Comparison of ENCODE assay signal across 28 cellular contexts in genomic region chr5:161804263-161804662, GRCh38. TPM values are rescaled to one million over a fixed set of nuclear protein-coding genes. Genes with fewer than 3 reads are reported as not detected.
"Had no signal": no experiment of that assay in that cellular context is flagged by ENCODE, and none has a peak within 500 bp of the region (broad histone marks: within the 10 kb centered on the region; RNA-seq: fewer than 3 reads in every experiment).

No MANE protein-coding gene starts in this region.

- ATAC-seq: activated naive CD4-positive, alpha-beta T cell treated with anti-CD3 and anti-CD28 coated beads, Interleukin-2, amount 50 U/mL, for 72 hours; activated T-cell treated with anti-CD3 and anti-CD28 coated beads, Interleukin-2, amount 50 U/mL, for 72 hours; esophagus mucosa had no signal

- H3K9me3 ChIP-seq: ascending aorta, breast epithelium, colonic mucosa had no signal

- H3K27ac ChIP-seq: ascending aorta, breast epithelium, cardiac muscle cell, colonic mucosa had no signal

- H3K27me3 ChIP-seq: ascending aorta, breast epithelium, cardiac muscle cell, colonic mucosa had no signal

- H3K4me1 ChIP-seq: ascending aorta, breast epithelium, colonic mucosa had no signal

- FAIRE-seq: frontal cortex had no signal

- DNase-seq: activated CD4-positive, alpha-beta memory T cell treated with anti-CD3 and anti-CD28 coated beads, Interleukin-2, amount 10 ng/mL, durations not matched to agents 7 days and 5 days; activated CD4-positive, alpha-beta T cell treated with anti-CD3 and anti-CD28 coated beads for 1 hour; activated CD4-positive, alpha-beta T cell treated with anti-CD3 and anti-CD28 coated beads for 4 hours; activated CD4-positive, alpha-beta T cell treated with anti-CD3 and anti-CD28 coated beads, Interleukin-2, amount 10 ng/mL, durations not matched to agents 7 days and 5 days; activated CD4-positive, alpha-beta T cell treated with anti-CD3 and anti-CD28 coated beads, Interleukin-2, amount 50 U/mL, for 4 hours; activated CD8-positive, alpha-beta memory T cell treated with anti-CD3 and anti-CD28 coated beads, Interleukin-2, amount 50 U/mL, for 48 hours; activated gamma-delta T cell; activated naive CD4-positive, alpha-beta T cell; activated naive CD4-positive, alpha-beta T cell treated with anti-CD3 and anti-CD28 coated beads, Interleukin-2, amount 10 ng/mL, durations not matched to agents 7 days and 5 days; activated naive CD8-positive, alpha-beta T cell treated with anti-CD3 and anti-CD28 coated beads, Interleukin-2, amount 10 ng/mL, durations not matched to agents 7 days and 5 days; activated T-cell treated with anti-CD3 and anti-CD28 coated beads for 4 hours; activated T-cell treated with anti-CD3 and anti-CD28 coated beads, Interleukin-2, amount 50 U/mL, for 24 hours; activated T-cell treated with anti-CD3 and anti-CD28 coated beads, Interleukin-2, amount 50 U/mL, for 72 hours; central memory CD4-positive, alpha-beta T cell; cerebellar nuclear complex; colonic mucosa; effector CD8-positive, alpha-beta T cell; foreskin fibroblast; T-helper 2 cell had no signal

- H3K36me3 ChIP-seq: ascending aorta, breast epithelium, cardiac muscle cell, colonic mucosa had no signal

- H3K4me3 ChIP-seq: ascending aorta, breast epithelium, cardiac muscle cell, colonic mucosa had no signal

RNA-seq across cellular contexts. Expression of gene GABRA1, which starts 43.7 kb away (rescaled TPM):
- total RNA-seq: activated CD4-positive, alpha-beta memory T cell treated with anti-CD3 and anti-CD28 coated beads, Interleukin-2, amount 10 ng/mL, durations not matched to agents 7 days and 5 days; activated CD4-positive, alpha-beta T cell treated with anti-CD3 and anti-CD28 coated beads, Interleukin-2, amount 10 ng/mL, durations not matched to agents 7 days and 5 days; activated naive CD4-positive, alpha-beta T cell treated with anti-CD3 and anti-CD28 coated beads, Interleukin-2, amount 50 U/mL, for 72 hours; activated naive CD8-positive, alpha-beta T cell treated with anti-CD3 and anti-CD28 coated beads, Interleukin-2, amount 10 ng/mL, durations not matched to agents 7 days and 5 days; activated T-cell treated with anti-CD3 and anti-CD28 coated beads, Interleukin-2, amount 50 U/mL, for 72 hours; ascending aorta; breast epithelium; cardiac muscle cell; colonic mucosa; dermis microvascular lymphatic vessel endothelial cell; epithelial cell of proximal tubule; esophagus mucosa; T-helper 1 cell treated with Interleukin-12 subunit alpha and Interleukin-12 subunit beta and Interleukin-4 antibody, amounts not matched to agents 30 ng/mL and 1 ng/mL, for 36 hours had no signal
- polyA plus RNA-seq: cardiac muscle cell had no signal
